ENCODE assay signal across 8 cellular contexts in the genomic region with DNA sequence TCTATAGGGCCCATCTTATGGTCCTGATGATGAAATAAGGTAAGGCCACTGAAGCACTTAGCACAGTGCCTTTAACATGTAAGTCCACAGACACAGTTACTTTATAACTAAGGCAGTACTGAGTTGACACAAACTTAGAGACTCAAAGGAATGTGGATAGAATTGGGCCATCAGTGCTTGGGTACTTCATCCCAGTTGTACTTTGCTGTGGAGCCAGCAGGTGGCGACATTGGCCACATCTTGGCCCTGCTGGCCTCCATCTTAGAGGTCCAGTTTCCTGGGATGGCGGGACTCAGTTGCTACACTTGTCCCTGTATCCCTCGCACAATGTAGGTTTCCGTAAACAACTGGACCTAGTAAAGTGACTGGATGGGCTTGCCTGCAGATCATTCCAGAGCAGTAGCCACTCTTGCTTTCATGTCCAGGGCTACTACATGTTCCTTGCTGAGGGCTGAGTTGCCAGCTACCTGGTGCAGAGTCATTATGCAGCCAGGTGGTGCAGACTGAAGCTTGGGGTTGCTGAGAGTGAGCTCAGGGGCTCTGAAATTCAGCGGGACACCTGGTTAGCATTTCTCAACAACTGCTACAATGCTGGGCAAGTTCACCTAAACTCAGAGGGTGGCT. TPM values are rescaled to one million over a fixed set of nuclear protein-coding genes. Genes with fewer than 3 reads are reported as not detected.
DNase-seq lines count a peak whose midpoint lies in the region; ATAC-seq and TF ChIP-seq lines count a peak whose summit lies in the region.

No MANE protein-coding gene starts in this region.

- no peaks in the 10 kb centered on the region for H3K27me3 Mint-ChIP-seq in activated T-helper 1 cell treated with anti-CD3 and anti-CD28 coated beads, Interleukin-12 subunit alpha, Interleukin-12 subunit beta, Interleukin-2, Interleukin-4 antibody, amounts not matched to agents 30 ng/mL and 10 ng/mL and 1 ng/mL, durations not matched to agents 14 hours and 24 hours and 36 hours (ENCODE audit: insufficient read depth)

- H3K36me3 ChIP-seq in OCI-LY1 (ENCODE audit: insufficient read depth, low read length) (peaks cover 69% of the 10 kb centered on the region), osteoblast (ENCODE audit: insufficient read depth, low read length) (peaks cover 36% of the 10 kb centered on the region), transverse colon (peaks cover 0 to 11% (median 6%) of the 10 kb centered on the region in 4 donors)

- H3K27ac ChIP-seq in C4-2B (no peak overlapping the region), OCI-LY1 (ENCODE audit: low read depth, low read length, poor library complexity, severe bottlenecking) (peak overlapping the region; percentile 24), foreskin keratinocyte (peak overlapping the region; percentile 75), osteoblast (ENCODE audit: low read depth, low read length) (peak overlapping the region; percentile 43), transverse colon (peak overlapping the region in 2 of 4 donors; percentile 3 to 13)

- peaks cover 37% of the 10 kb centered on the region for H3K36me3 Mint-ChIP-seq in activated T-helper 1 cell treated with anti-CD3 and anti-CD28 coated beads, Interleukin-12 subunit alpha, Interleukin-12 subunit beta, Interleukin-2, Interleukin-4 antibody, amounts not matched to agents 30 ng/mL and 10 ng/mL and 1 ng/mL, durations not matched to agents 14 hours and 24 hours and 36 hours (ENCODE audit: low read depth)

- H3K9ac ChIP-seq in OCI-LY1 (ENCODE audit: low read length): peak overlapping the region; percentile 2; the same call in 1 of the 2 replicates

- peak; percentile 47 for DNase-seq in activated T-helper 1 cell treated with anti-CD3 and anti-CD28 coated beads, Interleukin-12 subunit alpha, Interleukin-12 subunit beta, Interleukin-2, Interleukin-4 antibody, amounts not matched to agents 30 ng/mL and 10 ng/mL and 1 ng/mL, durations not matched to agents 14 hours and 24 hours and 36 hours (ENCODE audit: low spot score)
- DNase-seq in foreskin keratinocyte (peak; percentile 50 to 66), osteoblast (ENCODE audit: insufficient read length, low spot score, missing footprints) (no peak), transverse colon (peak; percentile 80)

- TF ChIP-seq POLR2A in transverse colon (IDR thresholded peaks at IDR 0.05): no peak

- peak; percentile 72 for ATAC-seq in GM19043 (IDR thresholded peaks at IDR 0.05; ENCODE audit: low read depth, unreplicated experiment)
- peak; percentile 58 for ATAC-seq in HG03439 (IDR thresholded peaks at IDR 0.05; ENCODE audit: unreplicated experiment)
- ATAC-seq in foreskin keratinocyte: peak; percentile 64

- H3K4me1 ChIP-seq in OCI-LY1 (ENCODE audit: insufficient read depth, low read length, severe bottlenecking) (peaks cover 24% of the 10 kb centered on the region), foreskin keratinocyte (peaks cover 6% of the 10 kb centered on the region), osteoblast (ENCODE audit: insufficient read depth, low read length) (peaks cover 40% of the 10 kb centered on the region), transverse colon (peaks cover 0 to 13% (median 6%) of the 10 kb centered on the region in 4 donors)

- H3K27me3 ChIP-seq in OCI-LY1 (ENCODE audit: insufficient read depth, low read length): no peaks in the 10 kb centered on the region
- no peaks in the 10 kb centered on the region for H3K27me3 ChIP-seq in foreskin keratinocyte
- H3K27me3 ChIP-seq in osteoblast (ENCODE audit: insufficient read depth, low read length): no peaks in the 10 kb centered on the region
- no peaks in the 10 kb centered on the region for H3K27me3 ChIP-seq in transverse colon

- H3K9me2 ChIP-seq in OCI-LY1 (ENCODE audit: low read depth, low read length): no peaks in the 10 kb centered on the region

- intact Hi-C loops in activated T-helper 1 cell treated with anti-CD3 and anti-CD28 coated beads, Interleukin-12 subunit alpha, Interleukin-12 subunit beta, Interleukin-2, Interleukin-4 antibody, amounts not matched to agents 30 ng/mL and 10 ng/mL and 1 ng/mL, durations not matched to agents 14 hours and 24 hours and 36 hours (cut with micrococcal nuclease): loop anchor here (1.0 to 2.0 kb wide), 9 partner anchors 20 to 639 kb away; no protein-coding TSS in a partner anchor
- intact Hi-C loops in transverse colon (cut with DNase I; ENCODE audit: low total_unique reads): no loop called here

- peak overlapping the region; percentile 43; the same call in 1 of the 2 replicates for H3K4me2 ChIP-seq in OCI-LY1 (ENCODE audit: low read length)
- H3K4me2 ChIP-seq in osteoblast (ENCODE audit: insufficient read depth, low read length): peak overlapping the region; percentile 10

- peak overlapping the region; percentile 5 for H3K27ac Mint-ChIP-seq in activated T-helper 1 cell treated with anti-CD3 and anti-CD28 coated beads, Interleukin-12 subunit alpha, Interleukin-12 subunit beta, Interleukin-2, Interleukin-4 antibody, amounts not matched to agents 30 ng/mL and 10 ng/mL and 1 ng/mL, durations not matched to agents 14 hours and 24 hours and 36 hours

- no peaks in the 10 kb centered on the region for H3K9me3 ChIP-seq in OCI-LY1 (ENCODE audit: low read length)
- no peaks in the 10 kb centered on the region for H3K9me3 ChIP-seq in osteoblast (ENCODE audit: low read depth, low read length)
- H3K9me3 ChIP-seq in transverse colon: no peaks in the 10 kb centered on the region

- WGBS in transverse colon (ENCODE audit: low coverage in 1 of 2), 2 donors: 37% methylated on average over 5 of the region's 5 CpGs; no CpG with 5 or more reads in 1 of the 2 donors

- H3K4me1 Mint-ChIP-seq in activated T-helper 1 cell treated with anti-CD3 and anti-CD28 coated beads, Interleukin-12 subunit alpha, Interleukin-12 subunit beta, Interleukin-2, Interleukin-4 antibody, amounts not matched to agents 30 ng/mL and 10 ng/mL and 1 ng/mL, durations not matched to agents 14 hours and 24 hours and 36 hours (ENCODE audit: low read depth): peaks cover 28% of the 10 kb centered on the region

- H2AFZ ChIP-seq in OCI-LY1 (ENCODE audit: low read length) (no peak overlapping the region), osteoblast (ENCODE audit: low read length) (peak overlapping the region; percentile 17)

- H3K79me2 ChIP-seq in OCI-LY1 (ENCODE audit: insufficient read depth, low read length) (peaks cover 15% of the 10 kb centered on the region), osteoblast (ENCODE audit: insufficient read depth, low read length) (peaks cover 72% of the 10 kb centered on the region)

- peak overlapping the region; percentile 20 for H3K4me3 ChIP-seq in OCI-LY1 (ENCODE audit: low read depth, low read length, poor library complexity, severe bottlenecking)
- H3K4me3 ChIP-seq in osteoblast (ENCODE audit: insufficient read depth, low read length): no peak overlapping the region
- H3K4me3 ChIP-seq in transverse colon: no peak overlapping the region

- in situ Hi-C loops in transverse colon (cut with MboI; ENCODE audit: low pct_ligation_motif_present in 1 of 4, low pct_unique_long_range_greater_than_20kb in 1 of 4, low sequenced_read_pairs in 3 of 4): loop anchor here (10.0 to 25.0 kb wide), 8 partner anchors 192 to 649 kb away; a partner anchor contains a TSS

- no peak overlapping the region for H3K4me3 Mint-ChIP-seq in activated T-helper 1 cell treated with anti-CD3 and anti-CD28 coated beads, Interleukin-12 subunit alpha, Interleukin-12 subunit beta, Interleukin-2, Interleukin-4 antibody, amounts not matched to agents 30 ng/mL and 10 ng/mL and 1 ng/mL, durations not matched to agents 14 hours and 24 hours and 36 hours

- H3F3A ChIP-seq in OCI-LY1 (ENCODE audit: insufficient read depth, low read length): no peaks in the 10 kb centered on the region

- TF ChIP-seq EP300 in transverse colon (IDR thresholded peaks at IDR 0.05; ENCODE audit: low read depth): no peak

- H4K20me1 ChIP-seq in OCI-LY1 (ENCODE audit: insufficient read depth, low read length) (no peaks in the 10 kb centered on the region), osteoblast (ENCODE audit: insufficient read depth, low read length) (peaks cover 6% of the 10 kb centered on the region)

- TF ChIP-seq CTCF in C4-2B (conservative IDR thresholded peaks at IDR 0.05) (peak; percentile 73), OCI-LY1 (IDR thresholded peaks at IDR 0.05; ENCODE audit: low read length) (peak; percentile 95), foreskin keratinocyte (conservative IDR thresholded peaks at IDR 0.05) (peak; percentile 90), osteoblast (IDR thresholded peaks at IDR 0.05; ENCODE audit: extremely low read depth, low read depth, low read length) (peak; percentile 95), transverse colon (IDR thresholded peaks at IDR 0.05) (peak; percentile 85 to 90 (median 87))

- no peaks in the 10 kb centered on the region for H3K9me3 Mint-ChIP-seq in activated T-helper 1 cell treated with anti-CD3 and anti-CD28 coated beads, Interleukin-12 subunit alpha, Interleukin-12 subunit beta, Interleukin-2, Interleukin-4 antibody, amounts not matched to agents 30 ng/mL and 10 ng/mL and 1 ng/mL, durations not matched to agents 14 hours and 24 hours and 36 hours

RNA-seq across cellular contexts. Expression of a gene that starts 10.6 kb away (rescaled TPM):
- 55.5 and 62.2 TPM in 2 replicates for total RNA-seq in activated T-helper 1 cell treated with anti-CD3 and anti-CD28 coated beads, Interleukin-12 subunit alpha, Interleukin-12 subunit beta, Interleukin-2, Interleukin-4 antibody, amounts not matched to agents 30 ng/mL and 10 ng/mL and 1 ng/mL, durations not matched to agents 14 hours and 24 hours and 36 hours
- total RNA-seq in foreskin keratinocyte: 61.9 and 64.3 TPM in 2 replicates
- 24.6 and 29.9 TPM in 2 replicates for polyA plus RNA-seq in foreskin keratinocyte
- 30.4 and 35.9 TPM in 2 replicates for total RNA-seq in osteoblast
- 10 to 100 TPM in 3 of 4 donors, 1 to 10 TPM in 1; 4.5 to 15.1 (median 13.6) TPM for total RNA-seq in transverse colon
